ENCODE assay signal across 8 cellular contexts in genomic region chr20:31579941-31580651, GRCh38. TPM values are rescaled to one million over a fixed set of nuclear protein-coding genes. Genes with fewer than 3 reads are reported as not detected.
"Had no signal": no experiment of that assay in that cellular context is flagged by ENCODE, and none has a peak within 500 bp of the region (broad histone marks: within the 10 kb centered on the region; RNA-seq: fewer than 3 reads in every experiment).

No MANE protein-coding gene starts in this region.

RNA-seq across cellular contexts. Expression of gene COX4I2, which starts 57.6 kb away (rescaled TPM):
- total RNA-seq: activated CD8-positive, alpha-beta T cell treated with anti-CD3 and anti-CD28 coated beads for 36 hours; activated naive CD8-positive, alpha-beta T cell treated with anti-CD3 and anti-CD28 coated beads, Interleukin-2, amount 10 ng/mL, durations not matched to agents 7 days and 5 days; activated T-cell treated with anti-CD3 and anti-CD28 coated beads, Interleukin-2, amount 50 U/mL, for 72 hours; activated T-helper 2 cell treated with anti-CD3 and anti-CD28 coated beads, Interferon-gamma antibody, Interleukin-2, Interleukin-4, amounts not matched to agents 10 μg/mL and 5 μg/mL and 100 μg/mL, durations not matched to agents 14 hours and 24 hours and 36 hours; adrenal gland; bronchial epithelial cell; SJCRH30; T-helper 1 cell treated with Interleukin-12 subunit alpha and Interleukin-12 subunit beta and Interleukin-4 antibody, amounts not matched to agents 30 ng/mL and 1 ng/mL, for 36 hours had no signal
